1 cellular context compared by ENCODE assay signal in genomic region chr19:54470991-54471782, GRCh38.
A peak's percentile ranks its signal among the peaks of the same experiment; 100 is the strongest.
TF ChIP-seq lines count a peak whose summit lies in the region.

No MANE protein-coding gene starts in this region.

TF ChIP-seq in K562, 482 proteins besides CTCF, POLR2A, EP300 and RAD21:
- TF ChIP-seq ZBTB7A (IDR thresholded peaks at IDR 0.05; ENCODE audit: borderline replicate concordance, control insufficient read depth, low read depth, low read length) (peak; percentile 23; the same call in 1 of the 2 replicates), ZNF212 (CRISPR knock-in tag; IDR thresholded peaks at IDR 0.05) (no peak)
